ENCODE assay signal across 1 cellular context in the genomic region with DNA sequence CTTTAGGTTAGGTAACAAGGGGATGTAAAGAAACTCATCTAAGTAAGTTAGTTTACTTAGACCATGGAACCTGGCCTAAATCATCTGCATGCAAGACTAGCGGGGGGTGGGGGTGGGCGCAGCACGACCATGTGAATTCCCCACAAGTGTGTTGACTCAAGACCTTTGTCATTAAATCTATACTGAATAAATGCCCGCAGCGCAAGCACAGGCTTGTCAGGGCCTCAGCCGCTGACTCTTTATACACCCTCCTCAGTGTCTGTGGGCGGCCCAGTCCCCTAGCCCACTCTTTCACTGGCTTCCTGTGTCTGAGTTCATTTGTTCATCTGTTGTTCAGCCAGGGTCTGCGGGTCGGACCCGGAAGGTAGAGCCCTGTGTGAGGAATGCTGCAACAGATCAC.
TF ChIP-seq lines count a peak whose summit lies in the region.

No MANE protein-coding gene starts in this region.

TF ChIP-seq in HepG2, 621 proteins besides CTCF, POLR2A, EP300 and RAD21 (continued from another document):
- TF ChIP-seq, protein P1, sequence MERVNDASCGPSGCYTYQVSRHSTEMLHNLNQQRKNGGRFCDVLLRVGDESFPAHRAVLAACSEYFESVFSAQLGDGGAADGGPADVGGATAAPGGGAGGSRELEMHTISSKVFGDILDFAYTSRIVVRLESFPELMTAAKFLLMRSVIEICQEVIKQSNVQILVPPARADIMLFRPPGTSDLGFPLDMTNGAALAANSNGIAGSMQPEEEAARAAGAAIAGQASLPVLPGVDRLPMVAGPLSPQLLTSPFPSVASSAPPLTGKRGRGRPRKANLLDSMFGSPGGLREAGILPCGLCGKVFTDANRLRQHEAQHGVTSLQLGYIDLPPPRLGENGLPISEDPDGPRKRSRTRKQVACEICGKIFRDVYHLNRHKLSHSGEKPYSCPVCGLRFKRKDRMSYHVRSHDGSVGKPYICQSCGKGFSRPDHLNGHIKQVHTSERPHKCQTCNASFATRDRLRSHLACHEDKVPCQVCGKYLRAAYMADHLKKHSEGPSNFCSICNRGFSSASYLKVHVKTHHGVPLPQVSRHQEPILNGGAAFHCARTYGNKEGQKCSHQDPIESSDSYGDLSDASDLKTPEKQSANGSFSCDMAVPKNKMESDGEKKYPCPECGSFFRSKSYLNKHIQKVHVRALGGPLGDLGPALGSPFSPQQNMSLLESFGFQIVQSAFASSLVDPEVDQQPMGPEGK (CRISPR knock-in tag; IDR thresholded peaks at IDR 0.05) = no peak
- TF ChIP-seq HMGA1 (CRISPR knock-in tag; conservative IDR thresholded peaks at IDR 0.05) (no peak), MED1 (CRISPR knock-in tag; IDR thresholded peaks at IDR 0.05) (no peak), ZNF816 (CRISPR knock-in tag; IDR thresholded peaks at IDR 0.05; ENCODE audit: borderline replicate concordance) (no peak), ZNF331 (CRISPR knock-in tag; IDR thresholded peaks at IDR 0.05) (no peak), TEF (CRISPR knock-in tag; IDR thresholded peaks at IDR 0.05) (no peak)
- TF ChIP-seq, protein P2, sequence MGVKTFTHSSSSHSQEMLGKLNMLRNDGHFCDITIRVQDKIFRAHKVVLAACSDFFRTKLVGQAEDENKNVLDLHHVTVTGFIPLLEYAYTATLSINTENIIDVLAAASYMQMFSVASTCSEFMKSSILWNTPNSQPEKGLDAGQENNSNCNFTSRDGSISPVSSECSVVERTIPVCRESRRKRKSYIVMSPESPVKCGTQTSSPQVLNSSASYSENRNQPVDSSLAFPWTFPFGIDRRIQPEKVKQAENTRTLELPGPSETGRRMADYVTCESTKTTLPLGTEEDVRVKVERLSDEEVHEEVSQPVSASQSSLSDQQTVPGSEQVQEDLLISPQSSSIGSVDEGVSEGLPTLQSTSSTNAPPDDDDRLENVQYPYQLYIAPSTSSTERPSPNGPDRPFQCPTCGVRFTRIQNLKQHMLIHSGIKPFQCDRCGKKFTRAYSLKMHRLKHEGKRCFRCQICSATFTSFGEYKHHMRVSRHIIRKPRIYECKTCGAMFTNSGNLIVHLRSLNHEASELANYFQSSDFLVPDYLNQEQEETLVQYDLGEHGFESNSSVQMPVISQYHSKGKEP (CRISPR knock-in tag; IDR thresholded peaks at IDR 0.05) = no peak
